11 cellular contexts compared by ENCODE assay signal in the genomic region with DNA sequence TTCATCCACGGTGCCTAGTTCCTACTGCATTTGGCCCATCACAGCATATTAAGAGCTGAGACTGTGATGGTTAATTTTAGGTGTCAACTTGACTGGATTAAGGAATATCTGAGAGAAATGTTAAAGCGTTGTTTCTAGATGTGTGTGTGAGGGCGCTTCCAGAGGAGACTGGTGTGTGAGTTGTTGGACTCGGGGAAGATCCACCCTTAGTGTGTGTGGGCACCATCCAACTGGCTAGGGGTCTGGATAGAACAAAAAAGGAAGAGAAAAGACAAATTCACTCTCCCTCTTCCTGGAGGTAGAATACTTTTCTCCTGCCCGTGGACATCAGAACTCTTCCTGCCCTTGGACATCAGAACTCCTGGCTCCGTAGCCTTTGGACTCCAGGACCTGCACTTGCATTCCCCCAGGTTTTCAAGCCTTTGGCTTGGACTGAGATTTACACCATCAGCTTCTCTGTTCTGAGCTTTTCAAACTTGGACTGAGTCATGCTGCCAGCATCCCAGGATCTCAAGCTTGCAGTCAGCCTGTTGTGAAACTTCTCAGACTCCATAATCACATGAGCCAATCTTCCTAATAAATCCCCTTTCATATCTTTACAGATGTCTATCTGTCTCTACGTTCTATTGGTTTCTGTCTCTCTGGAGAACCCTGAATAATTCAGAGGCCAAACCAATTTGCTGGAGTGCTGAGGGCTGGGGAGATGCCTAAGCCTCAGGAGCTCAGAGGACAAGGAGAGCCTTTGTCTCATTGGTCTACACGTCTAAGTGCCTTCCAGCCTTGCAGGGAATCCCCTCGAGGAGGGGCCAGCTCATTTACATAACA.
DNase-seq lines count a peak whose midpoint lies in the region; ATAC-seq and TF ChIP-seq lines count a peak whose summit lies in the region.
"Had no signal": no experiment of that assay in that cellular context is flagged by ENCODE, and none has a peak within 500 bp of the region (broad histone marks: within the 10 kb centered on the region; RNA-seq: fewer than 3 reads in every experiment).

No MANE protein-coding gene starts in this region.

- no peaks in the 10 kb centered on the region for H3K4me1 Mint-ChIP-seq in activated T-helper 2 cell treated with anti-CD3 and anti-CD28 coated beads, Interferon-gamma antibody, Interleukin-2, Interleukin-4, amounts not matched to agents 10 μg/mL and 5 μg/mL and 100 μg/mL, durations not matched to agents 14 hours and 24 hours and 36 hours (ENCODE audit: low read depth)

- H3K4me2 ChIP-seq in mesendoderm (ENCODE audit: low read length) = no peak overlapping the region

- TF ChIP-seq CTCF in esophagus squamous epithelium (IDR thresholded peaks at IDR 0.05) = no peak

- no peak overlapping the region for H3K4me3 Mint-ChIP-seq in activated T-helper 2 cell treated with anti-CD3 and anti-CD28 coated beads, Interferon-gamma antibody, Interleukin-2, Interleukin-4, amounts not matched to agents 10 μg/mL and 5 μg/mL and 100 μg/mL, durations not matched to agents 14 hours and 24 hours and 36 hours (ENCODE audit: low read depth)

- H2BK120ac ChIP-seq in mesendoderm (ENCODE audit: low read depth, low read length) = no peak overlapping the region

- H3K9ac ChIP-seq in mesendoderm (ENCODE audit: low read length) = no peak overlapping the region

- H3K79me2 ChIP-seq in mesendoderm (ENCODE audit: control insufficient read depth, insufficient read depth, low read length) = peaks cover 19% of the 10 kb centered on the region

- no peak overlapping the region for H2AK5ac ChIP-seq in mesendoderm (ENCODE audit: low read length)

- H4K5ac ChIP-seq in mesendoderm (ENCODE audit: low read length) = no peak overlapping the region

- peaks cover 19% of the 10 kb centered on the region for H3K27me3 Mint-ChIP-seq in activated T-helper 2 cell treated with anti-CD3 and anti-CD28 coated beads, Interferon-gamma antibody, Interleukin-2, Interleukin-4, amounts not matched to agents 10 μg/mL and 5 μg/mL and 100 μg/mL, durations not matched to agents 14 hours and 24 hours and 36 hours (ENCODE audit: low read depth)

- H3K56ac ChIP-seq in mesendoderm (ENCODE audit: low read length) = no peak overlapping the region

- no peaks in the 10 kb centered on the region for H3K36me3 Mint-ChIP-seq in activated T-helper 2 cell treated with anti-CD3 and anti-CD28 coated beads, Interferon-gamma antibody, Interleukin-2, Interleukin-4, amounts not matched to agents 10 μg/mL and 5 μg/mL and 100 μg/mL, durations not matched to agents 14 hours and 24 hours and 36 hours (ENCODE audit: low read depth)

- H3K27ac Mint-ChIP-seq in activated T-helper 2 cell treated with anti-CD3 and anti-CD28 coated beads, Interferon-gamma antibody, Interleukin-2, Interleukin-4, amounts not matched to agents 10 μg/mL and 5 μg/mL and 100 μg/mL, durations not matched to agents 14 hours and 24 hours and 36 hours = no peak overlapping the region

- peak; percentile 62 for DNase-seq in AG08396 (ENCODE audit: low spot score)
- DNase-seq in NCI-H69 (lab: John Stamatoyannopoulos, UW) = peak; percentile 46
- no peak for DNase-seq in esophagus squamous epithelium (lab: John Stamatoyannopoulos, UW)
- peak; percentile 60 for DNase-seq in mesendoderm
- DNase-seq in NCI-H345 (lab: John Stamatoyannopoulos, UW) = no peak
- no peak for DNase-seq in activated T-helper 2 cell treated with anti-CD3 and anti-CD28 coated beads, Interferon-gamma antibody, Interleukin-2, Interleukin-4, amounts not matched to agents 10 μg/mL and 5 μg/mL and 100 μg/mL, durations not matched to agents 14 hours and 24 hours and 36 hours (ENCODE audit: low spot score)
- no peak for DNase-seq in iPS-NIHi7 (ENCODE audit: extremely low spot score)
- DNase-seq: NCI-H526 treated with DMSO at 0.1 percent for 48 hours had no signal

- H4K8ac ChIP-seq in mesendoderm (ENCODE audit: low read depth, low read length) = no peak overlapping the region

- no peak for TF ChIP-seq POLR2A in esophagus squamous epithelium (IDR thresholded peaks at IDR 0.05)

- H3K4ac ChIP-seq in mesendoderm (ENCODE audit: low read depth, low read length) = no peak overlapping the region

- H3K23ac ChIP-seq in mesendoderm (ENCODE audit: low read length) = no peak overlapping the region

- H3K4me3 ChIP-seq in esophagus squamous epithelium = no peak overlapping the region
- no peak overlapping the region for H3K4me3 ChIP-seq in mesendoderm (ENCODE audit: low read length)

- no peak overlapping the region for H2BK5ac ChIP-seq in mesendoderm (ENCODE audit: low read length)

- H2BK15ac ChIP-seq in mesendoderm (replicated peaks; ENCODE audit: low read depth) = no peak overlapping the region

- intact Hi-C loops in esophagus squamous epithelium (cut with DNase I) = no loop called here
- intact Hi-C loops in activated T-helper 2 cell treated with anti-CD3 and anti-CD28 coated beads, Interferon-gamma antibody, Interleukin-2, Interleukin-4, amounts not matched to agents 10 μg/mL and 5 μg/mL and 100 μg/mL, durations not matched to agents 14 hours and 24 hours and 36 hours (cut with micrococcal nuclease) = no loop called here

- no peaks in the 10 kb centered on the region for H3K9me3 Mint-ChIP-seq in activated T-helper 2 cell treated with anti-CD3 and anti-CD28 coated beads, Interferon-gamma antibody, Interleukin-2, Interleukin-4, amounts not matched to agents 10 μg/mL and 5 μg/mL and 100 μg/mL, durations not matched to agents 14 hours and 24 hours and 36 hours

- peaks cover 0 to 41% (median 10%) of the 10 kb centered on the region in 3 donors for H3K4me1 ChIP-seq in esophagus squamous epithelium
- no peaks in the 10 kb centered on the region for H3K4me1 ChIP-seq in mesendoderm (ENCODE audit: control insufficient read depth, low read depth, low read length)

- ATAC-seq in GM21786 (IDR thresholded peaks at IDR 0.05; ENCODE audit: unreplicated experiment) = no peak

- no peaks in the 10 kb centered on the region for H3K27me3 ChIP-seq in esophagus squamous epithelium
- no peaks in the 10 kb centered on the region for H3K27me3 ChIP-seq in mesendoderm (ENCODE audit: insufficient read depth, low read length, poor library complexity)
- H3K27me3 ChIP-seq: neutrophil had no signal

- H3K79me1 ChIP-seq in mesendoderm (ENCODE audit: low read length) = peaks cover 39% of the 10 kb centered on the region

- no peaks in the 10 kb centered on the region for H3K9me3 ChIP-seq in esophagus squamous epithelium
- H3K9me3 ChIP-seq: neutrophil had no signal

- WGBS in esophagus squamous epithelium, 2 donors = 59 to 63% methylated on average over 9 of the region's 9 CpGs
- no CpG with 5 or more reads among the region's 9 CpGs for WGBS in mesendoderm (ENCODE audit: extremely low coverage, insufficient coverage, low lambda C conversion rate)

- no peak overlapping the region for H3K18ac ChIP-seq in mesendoderm (ENCODE audit: low read length)

- H3K27ac ChIP-seq in esophagus squamous epithelium (peak overlapping the region in 3 of 4 donors; percentile 19 to 67 (median 49)), mesendoderm (ENCODE audit: low read depth, low read length) (no peak overlapping the region)
- H3K27ac ChIP-seq: C4-2B, neutrophil had no signal

- peaks cover 0 to 21% (median 0%) of the 10 kb centered on the region in 3 donors for H3K36me3 ChIP-seq in esophagus squamous epithelium
- H3K36me3 ChIP-seq in mesendoderm (ENCODE audit: control insufficient read depth, insufficient read depth, low read length) = peaks cover 4% of the 10 kb centered on the region
- H3K36me3 ChIP-seq: neutrophil had no signal

Comparison
In these comparisons a context has a peak if more than half of its experiments do, and no peak if none do; other contexts are left out.
1. DNase-seq: peak in AG08396 (single experiment), NCI-H69 (single experiment) and mesendoderm (single experiment); none in esophagus squamous epithelium (single experiment), NCI-H345 (single experiment), activated T-helper 2 cell treated with anti-CD3 and anti-CD28 coated beads, Interferon-gamma antibody, Interleukin-2, Interleukin-4, amounts not matched to agents 10 μg/mL and 5 μg/mL and 100 μg/mL, durations not matched to agents 14 hours and 24 hours and 36 hours (single experiment) and iPS-NIHi7 (single experiment).